9 cellular contexts compared by ENCODE assay signal in the genomic region with DNA sequence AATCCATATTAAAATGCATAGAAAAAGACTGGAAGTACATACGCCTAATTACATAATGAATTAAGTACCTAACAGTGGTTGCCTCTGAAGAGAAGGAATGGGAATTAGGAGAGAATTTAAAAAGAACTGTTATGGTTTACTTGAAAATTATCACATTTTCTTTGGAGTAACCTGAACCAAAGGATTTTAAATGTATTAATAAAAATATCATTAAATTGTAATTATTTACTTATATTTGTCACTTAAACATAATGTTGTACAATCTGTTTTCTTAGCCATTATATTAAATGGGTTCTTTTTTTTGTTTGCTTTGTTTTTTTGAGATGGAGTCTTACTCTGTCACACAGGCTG.
"Had no signal": no experiment of that assay in that cellular context is flagged by ENCODE, and none has a peak within 500 bp of the region (broad histone marks: within the 10 kb centered on the region; RNA-seq: fewer than 3 reads in every experiment).

No MANE protein-coding gene starts in this region.

- FAIRE-seq: H1, HepG2 had no signal

- H3K4me2 ChIP-seq: GM23338 had no signal

- H2AFZ ChIP-seq: GM23338 had no signal

- ATAC-seq: GM23338, HepG2 had no signal

- H3K4me3 ChIP-seq: GM23338 had no signal

- H3K27ac ChIP-seq: HL-60 had no signal

- DNase-seq: H9, HCEC 1CT, HFFc6, IMR-90, KBM-7 had no signal
